In the genomic region with DNA sequence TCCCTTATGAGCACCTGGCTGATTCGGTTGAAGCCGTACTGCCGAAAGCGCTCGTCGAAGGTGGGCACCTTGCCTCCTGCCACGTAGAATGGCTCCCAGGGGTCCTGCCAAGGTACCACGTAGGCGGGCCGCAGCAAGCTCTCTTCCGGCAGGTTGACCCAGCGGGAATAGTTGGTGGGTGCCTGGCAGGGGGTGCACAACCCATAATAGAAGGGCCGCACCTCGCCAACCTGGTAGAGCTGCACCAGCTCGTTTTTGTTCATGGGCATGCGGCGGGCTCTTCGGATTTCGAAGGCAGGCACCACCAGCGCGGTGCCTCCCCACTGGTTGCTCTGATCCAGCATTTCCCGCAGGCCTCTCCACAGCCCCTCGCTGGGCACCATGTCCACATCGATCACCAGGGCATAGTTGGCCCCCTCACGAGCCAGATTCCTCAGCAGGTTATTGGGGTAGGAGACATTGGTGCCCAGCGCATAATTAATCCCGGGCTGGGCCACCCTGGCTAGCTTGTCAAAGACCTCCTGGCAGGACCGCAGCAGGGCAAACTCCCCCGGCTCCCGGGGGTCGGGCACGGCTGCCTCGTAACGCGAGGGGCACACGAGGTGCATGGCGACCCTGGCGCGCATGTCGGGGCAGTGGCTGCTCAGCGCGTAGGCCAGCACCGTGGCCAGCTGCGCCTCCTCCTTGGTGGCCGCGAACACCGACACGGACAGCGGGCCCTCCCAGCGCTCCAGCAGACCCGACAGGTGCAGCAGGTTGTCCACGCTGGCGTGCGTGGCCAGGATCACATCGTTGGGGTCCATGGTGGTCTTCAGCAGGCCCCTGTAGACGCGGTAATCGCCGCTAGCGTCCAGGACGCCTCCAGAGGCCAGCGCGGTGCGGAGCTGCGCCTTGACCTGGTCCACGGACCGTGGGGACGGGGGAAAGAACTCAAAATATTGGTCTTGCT, we compare ENCODE assay signal across 1 cellular context.
TF ChIP-seq lines count a peak whose summit lies in the region.

No MANE protein-coding gene starts in this region.

TF ChIP-seq in K562, 482 proteins besides CTCF, POLR2A, EP300 and RAD21:
- TF ChIP-seq ZFX (CRISPR knock-in tag; IDR thresholded peaks at IDR 0.05) (0 out of 2 replicates have a peak, but pooled peaks have one; percentile 21), ZNF76 (CRISPR knock-in tag; IDR thresholded peaks at IDR 0.05; ENCODE audit: borderline replicate concordance) (no peak), NR3C1 (CRISPR knock-in tag; IDR thresholded peaks at IDR 0.05) (0 out of 2 replicates have a peak, but pooled peaks have one; percentile 31), POLR2B (IDR thresholded peaks at IDR 0.05; ENCODE audit: low read depth, partially characterized antibody) (no peak), HNRNPL (IDR thresholded peaks at IDR 0.05; ENCODE audit: low read depth, low read length) (0 out of 2 replicates have a peak, but pooled peaks have one; percentile 48), FOXP1 (CRISPR knock-in tag; IDR thresholded peaks at IDR 0.05) (0 out of 2 replicates have a peak, but pooled peaks have one; percentile 47), ZBTB7A (IDR thresholded peaks at IDR 0.05; ENCODE audit: borderline replicate concordance, control insufficient read depth, low read depth, low read length) (peak; percentile 46; the same call in 1 of the 2 replicates), CREB1 (IDR thresholded peaks at IDR 0.05) (no peak), CREB1 (CRISPR knock-in tag; IDR thresholded peaks at IDR 0.05) (0 out of 2 replicates have a peak, but pooled peaks have one; percentile 34), ZNF282 (CRISPR knock-in tag; IDR thresholded peaks at IDR 0.05) (0 out of 2 replicates have a peak, but pooled peaks have one; percentile 18), ILK (tag; IDR thresholded peaks at IDR 0.05; ENCODE audit: borderline replicate concordance, low read depth) (no peak), FIP1L1 (IDR thresholded peaks at IDR 0.05; ENCODE audit: low read depth, low read length, poor library complexity, severe bottlenecking) (peak; percentile 58), GATAD2A (IDR thresholded peaks at IDR 0.05) (0 out of 2 replicates have a peak, but pooled peaks have one; percentile 9), ZNF140 (CRISPR knock-in tag; IDR thresholded peaks at IDR 0.05) (no peak)
- TF ChIP-seq, protein P1, sequence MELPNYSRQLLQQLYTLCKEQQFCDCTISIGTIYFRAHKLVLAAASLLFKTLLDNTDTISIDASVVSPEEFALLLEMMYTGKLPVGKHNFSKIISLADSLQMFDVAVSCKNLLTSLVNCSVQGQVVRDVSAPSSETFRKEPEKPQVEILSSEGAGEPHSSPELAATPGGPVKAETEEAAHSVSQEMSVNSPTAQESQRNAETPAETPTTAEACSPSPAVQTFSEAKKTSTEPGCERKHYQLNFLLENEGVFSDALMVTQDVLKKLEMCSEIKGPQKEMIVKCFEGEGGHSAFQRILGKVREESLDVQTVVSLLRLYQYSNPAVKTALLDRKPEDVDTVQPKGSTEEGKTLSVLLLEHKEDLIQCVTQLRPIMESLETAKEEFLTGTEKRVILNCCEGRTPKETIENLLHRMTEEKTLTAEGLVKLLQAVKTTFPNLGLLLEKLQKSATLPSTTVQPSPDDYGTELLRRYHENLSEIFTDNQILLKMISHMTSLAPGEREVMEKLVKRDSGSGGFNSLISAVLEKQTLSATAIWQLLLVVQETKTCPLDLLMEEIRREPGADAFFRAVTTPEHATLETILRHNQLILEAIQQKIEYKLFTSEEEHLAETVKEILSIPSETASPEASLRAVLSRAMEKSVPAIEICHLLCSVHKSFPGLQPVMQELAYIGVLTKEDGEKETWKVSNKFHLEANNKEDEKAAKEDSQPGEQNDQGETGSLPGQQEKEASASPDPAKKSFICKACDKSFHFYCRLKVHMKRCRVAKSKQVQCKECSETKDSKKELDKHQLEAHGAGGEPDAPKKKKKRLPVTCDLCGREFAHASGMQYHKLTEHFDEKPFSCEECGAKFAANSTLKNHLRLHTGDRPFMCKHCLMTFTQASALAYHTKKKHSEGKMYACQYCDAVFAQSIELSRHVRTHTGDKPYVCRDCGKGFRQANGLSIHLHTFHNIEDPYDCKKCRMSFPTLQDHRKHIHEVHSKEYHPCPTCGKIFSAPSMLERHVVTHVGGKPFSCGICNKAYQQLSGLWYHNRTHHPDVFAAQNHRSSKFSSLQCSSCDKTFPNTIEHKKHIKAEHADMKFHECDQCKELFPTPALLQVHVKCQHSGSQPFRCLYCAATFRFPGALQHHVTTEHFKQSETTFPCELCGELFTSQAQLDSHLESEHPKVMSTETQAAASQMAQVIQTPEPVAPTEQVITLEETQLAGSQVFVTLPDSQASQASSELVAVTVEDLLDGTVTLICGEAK (IDR thresholded peaks at IDR 0.05): peak; percentile 14; the same call in 1 of the 2 replicates
- TF ChIP-seq, protein P1 (CRISPR knock-in tag; IDR thresholded peaks at IDR 0.05): no peak
- TF ChIP-seq, protein P2, sequence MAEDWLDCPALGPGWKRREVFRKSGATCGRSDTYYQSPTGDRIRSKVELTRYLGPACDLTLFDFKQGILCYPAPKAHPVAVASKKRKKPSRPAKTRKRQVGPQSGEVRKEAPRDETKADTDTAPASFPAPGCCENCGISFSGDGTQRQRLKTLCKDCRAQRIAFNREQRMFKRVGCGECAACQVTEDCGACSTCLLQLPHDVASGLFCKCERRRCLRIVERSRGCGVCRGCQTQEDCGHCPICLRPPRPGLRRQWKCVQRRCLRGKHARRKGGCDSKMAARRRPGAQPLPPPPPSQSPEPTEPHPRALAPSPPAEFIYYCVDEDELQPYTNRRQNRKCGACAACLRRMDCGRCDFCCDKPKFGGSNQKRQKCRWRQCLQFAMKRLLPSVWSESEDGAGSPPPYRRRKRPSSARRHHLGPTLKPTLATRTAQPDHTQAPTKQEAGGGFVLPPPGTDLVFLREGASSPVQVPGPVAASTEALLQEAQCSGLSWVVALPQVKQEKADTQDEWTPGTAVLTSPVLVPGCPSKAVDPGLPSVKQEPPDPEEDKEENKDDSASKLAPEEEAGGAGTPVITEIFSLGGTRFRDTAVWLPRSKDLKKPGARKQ (CRISPR knock-in tag; IDR thresholded peaks at IDR 0.05): 0 out of 2 replicates have a peak, but pooled peaks have one; percentile 15
- TF ChIP-seq, protein P3, sequence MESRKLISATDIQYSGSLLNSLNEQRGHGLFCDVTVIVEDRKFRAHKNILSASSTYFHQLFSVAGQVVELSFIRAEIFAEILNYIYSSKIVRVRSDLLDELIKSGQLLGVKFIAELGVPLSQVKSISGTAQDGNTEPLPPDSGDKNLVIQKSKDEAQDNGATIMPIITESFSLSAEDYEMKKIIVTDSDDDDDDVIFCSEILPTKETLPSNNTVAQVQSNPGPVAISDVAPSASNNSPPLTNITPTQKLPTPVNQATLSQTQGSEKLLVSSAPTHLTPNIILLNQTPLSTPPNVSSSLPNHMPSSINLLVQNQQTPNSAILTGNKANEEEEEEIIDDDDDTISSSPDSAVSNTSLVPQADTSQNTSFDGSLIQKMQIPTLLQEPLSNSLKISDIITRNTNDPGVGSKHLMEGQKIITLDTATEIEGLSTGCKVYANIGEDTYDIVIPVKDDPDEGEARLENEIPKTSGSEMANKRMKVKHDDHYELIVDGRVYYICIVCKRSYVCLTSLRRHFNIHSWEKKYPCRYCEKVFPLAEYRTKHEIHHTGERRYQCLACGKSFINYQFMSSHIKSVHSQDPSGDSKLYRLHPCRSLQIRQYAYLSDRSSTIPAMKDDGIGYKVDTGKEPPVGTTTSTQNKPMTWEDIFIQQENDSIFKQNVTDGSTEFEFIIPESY (CRISPR knock-in tag; IDR thresholded peaks at IDR 0.05): peak; percentile 85
- TF ChIP-seq, protein P4, sequence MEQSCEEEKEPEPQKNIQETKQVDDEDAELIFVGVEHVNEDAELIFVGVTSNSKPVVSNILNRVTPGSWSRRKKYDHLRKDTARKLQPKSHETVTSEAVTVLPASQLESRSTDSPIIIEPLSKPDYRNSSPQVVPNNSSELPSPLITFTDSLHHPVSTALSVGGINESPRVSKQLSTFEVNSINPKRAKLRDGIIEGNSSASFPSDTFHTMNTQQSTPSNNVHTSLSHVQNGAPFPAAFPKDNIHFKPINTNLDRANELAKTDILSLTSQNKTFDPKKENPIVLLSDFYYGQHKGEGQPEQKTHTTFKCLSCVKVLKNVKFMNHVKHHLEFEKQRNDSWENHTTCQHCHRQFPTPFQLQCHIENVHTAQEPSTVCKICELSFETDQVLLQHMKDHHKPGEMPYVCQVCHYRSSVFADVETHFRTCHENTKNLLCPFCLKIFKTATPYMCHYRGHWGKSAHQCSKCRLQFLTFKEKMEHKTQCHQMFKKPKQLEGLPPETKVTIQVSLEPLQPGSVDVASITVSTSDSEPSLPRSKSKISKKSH (CRISPR knock-in tag; IDR thresholded peaks at IDR 0.05): no peak
